Comparison of ENCODE assay signal across 13 cellular contexts in the genomic region with DNA sequence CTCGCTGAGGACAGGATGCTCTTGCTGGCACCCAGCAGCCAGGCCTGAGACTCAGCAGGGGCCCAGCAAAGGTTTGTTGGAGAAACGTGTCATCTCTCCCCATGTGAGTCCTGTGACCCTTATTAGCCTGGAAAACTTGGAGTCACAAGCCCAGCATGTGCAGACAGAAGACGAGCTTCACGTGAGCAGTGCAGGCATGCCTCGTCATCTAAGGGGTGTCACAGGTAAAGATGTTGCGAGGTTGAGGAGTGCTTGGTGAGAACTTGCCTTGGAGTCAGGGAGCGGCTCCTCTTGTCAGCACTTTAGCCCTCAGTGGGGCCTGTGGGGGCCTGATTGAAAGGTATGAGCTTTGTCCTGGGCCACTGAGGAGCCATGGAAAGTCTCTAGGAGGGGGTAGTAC. TPM values are rescaled to one million over a fixed set of nuclear protein-coding genes. Genes with fewer than 3 reads are reported as not detected.
DNase-seq lines count a peak whose midpoint lies in the region; ATAC-seq, FAIRE-seq and TF ChIP-seq lines count a peak whose summit lies in the region.
"Had no signal": no experiment of that assay in that cellular context is flagged by ENCODE, and none has a peak within 500 bp of the region (broad histone marks: within the 10 kb centered on the region; RNA-seq: fewer than 3 reads in every experiment).

No MANE protein-coding gene starts in this region.

- ATAC-seq in activated T-cell treated with anti-CD3 and anti-CD28 coated beads, Interleukin-2, amount 50 U/mL, for 4 hours = no peak
- ATAC-seq: pancreas had no signal

- 82 to 85% (median 84%) methylated on average over 7 of the region's 7 CpGs for WGBS in small intestine, 3 donors

- no peaks in the 10 kb centered on the region for H3K27me3 ChIP-seq in dorsolateral prefrontal cortex
- H3K27me3 ChIP-seq in small intestine (ENCODE audit: control insufficient read depth in 2 of 2, insufficient read depth in 2 of 2, low read length in 2 of 2) = no peaks in the 10 kb centered on the region
- H3K27me3 ChIP-seq: pancreas, suprapubic skin had no signal

- H3K27ac Mint-ChIP-seq in progenitor cell of endocrine pancreas = peak overlapping the region; percentile 49

- H3K9me3 ChIP-seq in small intestine (ENCODE audit: control insufficient read depth, low read depth) = no peaks in the 10 kb centered on the region
- H3K9me3 ChIP-seq: pancreas, suprapubic skin had no signal

- peaks cover 5 to 8% of the 10 kb centered on the region in 2 donors for H3K4me1 ChIP-seq in small intestine (ENCODE audit: control insufficient read depth in 2 of 2, insufficient read depth in 1 of 2, low read depth in 1 of 2, low read length in 1 of 2)

- peak overlapping the region in 14 of 59 donors; percentile 84 to 98 (median 92) for H3K4me3 ChIP-seq in dorsolateral prefrontal cortex
- H3K4me3 ChIP-seq in small intestine (ENCODE audit: low read depth in 1 of 2, low read length in 2 of 2) = no peak overlapping the region
- H3K4me3 ChIP-seq: suprapubic skin had no signal

- H3K36me3 ChIP-seq in small intestine (ENCODE audit: control insufficient read depth in 2 of 2, insufficient read depth in 2 of 2, low read length in 2 of 2) = peaks cover 0 to 2% of the 10 kb centered on the region in 2 donors

- H3K27ac ChIP-seq in dorsolateral prefrontal cortex = peak overlapping the region in 33 of 59 donors; percentile 2 to 94 (median 88)
- H3K27ac ChIP-seq in small intestine (ENCODE audit: low read depth in 1 of 2, low read length in 1 of 2) = no peak overlapping the region
- H3K27ac ChIP-seq: pancreas, suprapubic skin had no signal

- TF ChIP-seq CTCF in dorsolateral prefrontal cortex (IDR thresholded peaks at IDR 0.05 in 54 of 56, conservative IDR thresholded peaks at IDR 0.05 in 2 of 56; ENCODE audit: low read depth in 1 of 56, partially characterized antibody in 56 of 56) (no peak), progenitor cell of endocrine pancreas (IDR thresholded peaks at IDR 0.05; ENCODE audit: unreplicated experiment) (no peak)

- no peaks in the 10 kb centered on the region for H3K27me3 Mint-ChIP-seq in activated T-cell treated with anti-CD3 and anti-CD28 coated beads, Interleukin-2, amount 50 U/mL, for 4 hours (ENCODE audit: low read depth)
- peaks cover 3% of the 10 kb centered on the region for H3K27me3 Mint-ChIP-seq in progenitor cell of endocrine pancreas

- H3K4me3 Mint-ChIP-seq in activated T-cell treated with anti-CD3 and anti-CD28 coated beads, Interleukin-2, amount 50 U/mL, for 4 hours = peak overlapping the region; percentile 39
- no peak overlapping the region for H3K4me3 Mint-ChIP-seq in progenitor cell of endocrine pancreas (ENCODE audit: low read depth)

- FAIRE-seq in small intestine (lab: Jason Lieb, UNC) = no peak
- FAIRE-seq: H1, pancreas had no signal

- peaks cover 17% of the 10 kb centered on the region for H3K36me3 Mint-ChIP-seq in activated T-cell treated with anti-CD3 and anti-CD28 coated beads, Interleukin-2, amount 50 U/mL, for 4 hours (ENCODE audit: insufficient read depth)
- peaks cover 3% of the 10 kb centered on the region for H3K36me3 Mint-ChIP-seq in progenitor cell of endocrine pancreas (ENCODE audit: insufficient read depth)

- H3K9me3 Mint-ChIP-seq in activated T-cell treated with anti-CD3 and anti-CD28 coated beads, Interleukin-2, amount 50 U/mL, for 4 hours = no peaks in the 10 kb centered on the region
- no peaks in the 10 kb centered on the region for H3K9me3 Mint-ChIP-seq in progenitor cell of endocrine pancreas (ENCODE audit: low read depth)

- peaks cover 20% of the 10 kb centered on the region for H3K4me1 Mint-ChIP-seq in activated T-cell treated with anti-CD3 and anti-CD28 coated beads, Interleukin-2, amount 50 U/mL, for 4 hours (ENCODE audit: low read depth)
- peaks cover 15% of the 10 kb centered on the region for H3K4me1 Mint-ChIP-seq in progenitor cell of endocrine pancreas (ENCODE audit: low read depth)

- no peak for DNase-seq in activated T-cell treated with anti-CD3 and anti-CD28 coated beads, Interleukin-2, amount 50 U/mL, for 4 hours
- no peak for DNase-seq in activated T-cell treated with anti-CD3 and anti-CD28 coated beads, Interleukin-2, amount 50 U/mL, for 1 hour
- DNase-seq in RPMI8226 (peak; percentile 3), dorsolateral prefrontal cortex (no peak), progenitor cell of endocrine pancreas (ENCODE audit: low spot score, unreplicated experiment) (no peak), NCI-H526 (lab: John Stamatoyannopoulos, UW) (no peak), small intestine (no peak), LoVo (ENCODE audit: low spot score) (no peak)
- DNase-seq: KG1, NCI-H1105 treated with DMSO at 0.1 percent for 48 hours had no signal

- intact Hi-C loops in dorsolateral prefrontal cortex (cut with DNase I) = loop anchor here in 1 of 2 donors (2.0 kb wide), 1 partner anchor 51 kb away; no protein-coding TSS in a partner anchor

RNA-seq across cellular contexts. Expression of a gene that starts 2.1 kb away (rescaled TPM):
- total RNA-seq in activated T-cell treated with anti-CD3 and anti-CD28 coated beads, Interleukin-2, amount 50 U/mL, for 4 hours = 10 to 100 TPM in 1 of 3 donors, 1 to 10 TPM in 2; 7.8 to 10.4 (median 8.8) TPM
- total RNA-seq in dorsolateral prefrontal cortex (1 to 10 TPM in 110 of 120 experiments, under 1 TPM in 8, not detected in 2; 0.26 to 6.7 (median 2.2) TPM), progenitor cell of endocrine pancreas (0.57 and 2.2 TPM in 2 replicates)
- 1 to 10 TPM; 1.4 to 6.7 (median 5.4) TPM for polyA plus RNA-seq in small intestine

RNA-seq across cellular contexts. Expression of a gene that starts 2.8 kb away (rescaled TPM):
- 100 to 1,000 TPM; 223 to 262 (median 249) TPM for total RNA-seq in activated T-cell treated with anti-CD3 and anti-CD28 coated beads, Interleukin-2, amount 50 U/mL, for 4 hours
- total RNA-seq in dorsolateral prefrontal cortex = 10 to 100 TPM; 21.1 to 56.9 (median 38.9) TPM
- 9.8 and 10.6 TPM in 2 replicates for total RNA-seq in progenitor cell of endocrine pancreas
- 100 to 1,000 TPM; 197 to 354 (median 245) TPM for polyA plus RNA-seq in small intestine

RNA-seq across cellular contexts. Expression of a gene that starts 10.1 kb away (rescaled TPM):
- total RNA-seq in activated T-cell treated with anti-CD3 and anti-CD28 coated beads, Interleukin-2, amount 50 U/mL, for 4 hours = 1 to 10 TPM; 8.0 to 9.1 (median 8.1) TPM
- total RNA-seq in dorsolateral prefrontal cortex = 10 to 100 TPM in 108 of 120 experiments, 1 to 10 TPM in 12; 5.4 to 42.1 (median 16.4) TPM
- total RNA-seq in progenitor cell of endocrine pancreas = 31.9 and 32.1 TPM in 2 replicates
- polyA plus RNA-seq in small intestine = 1 to 10 TPM in 2 of 3 donors, under 1 TPM in 1; 0.54 to 4.4 (median 1.3) TPM

RNA-seq across cellular contexts. Expression of a gene that starts 34.6 kb away (rescaled TPM):
- total RNA-seq in activated T-cell treated with anti-CD3 and anti-CD28 coated beads, Interleukin-2, amount 50 U/mL, for 4 hours = 10 to 100 TPM; 18.5 to 20.5 (median 19.6) TPM
- total RNA-seq in dorsolateral prefrontal cortex (10 to 100 TPM; 12.2 to 79.2 (median 26.9) TPM), progenitor cell of endocrine pancreas (74.3 and 75.6 TPM in 2 replicates)
- polyA plus RNA-seq in small intestine = 10 to 100 TPM in 1 of 3 donors, 1 to 10 TPM in 2; 1.1 to 10.0 (median 4.1) TPM

RNA-seq across cellular contexts. Expression of a gene that starts 40.8 kb away (rescaled TPM):
- 10 to 100 TPM; 10.4 to 14.6 (median 10.9) TPM for total RNA-seq in activated T-cell treated with anti-CD3 and anti-CD28 coated beads, Interleukin-2, amount 50 U/mL, for 4 hours
- total RNA-seq in dorsolateral prefrontal cortex (10 to 100 TPM; 10.9 to 28.1 (median 18.3) TPM), progenitor cell of endocrine pancreas (42.8 and 45.0 TPM in 2 replicates)
- polyA plus RNA-seq in small intestine = 10 to 100 TPM; 13.8 to 28.4 (median 18.8) TPM

Comparison
In these comparisons a context has a peak if more than half of its experiments do, and no peak if none do; other contexts are left out.
1. H3K27ac ChIP-seq: peak in dorsolateral prefrontal cortex (33 of 59); none in small intestine (0 of 2).